ENCODE assay signal across 13 cellular contexts in the genomic region with DNA sequence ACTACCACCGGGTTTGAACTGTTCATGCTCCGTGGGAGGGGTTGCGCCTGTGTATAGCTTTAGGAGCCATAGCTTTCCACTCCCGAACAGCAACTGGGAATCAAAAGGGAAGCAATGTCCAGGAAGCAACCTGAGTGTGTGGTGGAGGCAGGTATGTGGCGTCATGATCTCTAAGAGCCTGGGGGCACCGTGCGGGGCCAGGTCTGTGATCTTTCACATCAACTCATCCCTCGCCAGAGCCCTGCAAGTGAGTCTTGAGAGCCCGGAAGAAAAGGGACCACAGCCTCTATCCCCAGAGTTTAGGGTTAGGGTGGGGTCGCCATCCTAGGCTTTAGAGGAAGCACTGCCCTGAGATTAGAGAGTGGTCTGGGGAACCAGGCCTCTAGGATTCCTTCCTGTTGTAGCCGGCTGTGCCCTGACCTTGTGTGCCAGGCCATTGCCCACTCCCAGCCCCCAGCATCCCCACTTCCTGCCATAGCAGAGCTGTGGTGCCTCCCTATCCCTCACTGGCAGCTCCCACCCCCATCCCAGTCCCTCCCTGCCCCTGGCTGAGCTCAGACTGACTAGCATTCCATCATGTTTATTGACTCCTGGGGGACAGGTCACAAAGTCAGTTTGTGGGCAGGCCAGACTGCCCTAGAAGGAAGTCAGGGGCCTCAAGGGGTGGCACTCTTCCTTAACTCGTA. TPM values are rescaled to one million over a fixed set of nuclear protein-coding genes. Genes with fewer than 3 reads are reported as not detected.
DNase-seq lines count a peak whose midpoint lies in the region; ATAC-seq and TF ChIP-seq lines count a peak whose summit lies in the region.
"Had no signal": no experiment of that assay in that cellular context is flagged by ENCODE, and none has a peak within 500 bp of the region (broad histone marks: within the 10 kb centered on the region; RNA-seq: fewer than 3 reads in every experiment).

No MANE protein-coding gene starts in this region.

- POLR2A ChIA-PET in activated CD4-positive, alpha-beta T cell treated with anti-CD3 and anti-CD28 coated beads for 36 hours (lab: Charles Lee): interaction anchor here (1.4 kb wide), 1 partner anchor 96 kb away, joined by 5 read pairs; no protein-coding TSS in a partner anchor
- POLR2A ChIA-PET in PC-9 (lab: Charles Lee; ENCODE audit: unreplicated experiment): interaction anchor here (0.5 to 0.7 kb wide), 2 partner anchors 28 to 90 kb away, joined by 3 to 5 read pairs; partner anchors contain the start of gene CIDEB

- no peaks in the 10 kb centered on the region for H3K9me3 Mint-ChIP-seq in activated CD4-positive, alpha-beta T cell treated with anti-CD3 and anti-CD28 coated beads, Interleukin-2, amount 10 ng/mL, durations not matched to agents 24 days and 14 days
- H3K9me3 Mint-ChIP-seq in activated CD4-positive, alpha-beta T cell treated with anti-CD3 and anti-CD28 coated beads for 36 hours (ENCODE audit: low read depth): no peaks in the 10 kb centered on the region
- H3K9me3 Mint-ChIP-seq: T-helper 1 cell treated with Interleukin-12 subunit alpha and Interleukin-12 subunit beta and Interleukin-4 antibody, amounts not matched to agents 30 μg/mL and 1 μg/mL, for 36 hours had no signal

- H3K4me3 Mint-ChIP-seq in activated CD4-positive, alpha-beta T cell treated with anti-CD3 and anti-CD28 coated beads, Interleukin-2, amount 10 ng/mL, durations not matched to agents 24 days and 14 days: peak overlapping the region; percentile 35
- H3K4me3 Mint-ChIP-seq in activated CD4-positive, alpha-beta T cell treated with anti-CD3 and anti-CD28 coated beads for 36 hours: no peak overlapping the region
- H3K4me3 Mint-ChIP-seq: T-helper 1 cell treated with Interleukin-12 subunit alpha and Interleukin-12 subunit beta and Interleukin-4 antibody, amounts not matched to agents 30 μg/mL and 1 μg/mL, for 36 hours had no signal

- no peak for DNase-seq in activated CD4-positive, alpha-beta T cell treated with anti-CD3 and anti-CD28 coated beads, Interleukin-2, amount 10 ng/mL, durations not matched to agents 24 days and 14 days
- no peak for DNase-seq in activated CD4-positive, alpha-beta T cell treated with anti-CD3 and anti-CD28 coated beads for 36 hours
- DNase-seq in NB4 (ENCODE audit: low read depth) (peak; percentile 49), sigmoid colon (no peak), PC-9 (no peak), MG63 (no peak)

- H3K27ac Mint-ChIP-seq in activated CD4-positive, alpha-beta T cell treated with anti-CD3 and anti-CD28 coated beads, Interleukin-2, amount 10 ng/mL, durations not matched to agents 24 days and 14 days: no peak overlapping the region
- no peak overlapping the region for H3K27ac Mint-ChIP-seq in activated CD4-positive, alpha-beta T cell treated with anti-CD3 and anti-CD28 coated beads for 36 hours
- H3K27ac Mint-ChIP-seq: T-helper 1 cell treated with Interleukin-12 subunit alpha and Interleukin-12 subunit beta and Interleukin-4 antibody, amounts not matched to agents 30 μg/mL and 1 μg/mL, for 36 hours had no signal

- H3K36me3 ChIP-seq in gastroesophageal sphincter (peaks cover 0 to 8% of the 10 kb centered on the region in 2 donors), sigmoid colon (no peaks in the 10 kb centered on the region), PC-9 (ENCODE audit: low read depth) (no peaks in the 10 kb centered on the region), MG63 (no peaks in the 10 kb centered on the region)
- H3K36me3 ChIP-seq: HAP-1, prostate gland had no signal

- H3K9me3 ChIP-seq in gastroesophageal sphincter: no peaks in the 10 kb centered on the region
- no peaks in the 10 kb centered on the region for H3K9me3 ChIP-seq in sigmoid colon
- no peaks in the 10 kb centered on the region for H3K9me3 ChIP-seq in PC-9 (ENCODE audit: insufficient read depth, low read depth)
- H3K9me3 ChIP-seq in MG63: no peaks in the 10 kb centered on the region
- H3K9me3 ChIP-seq: HAP-1, prostate gland had no signal

- peaks cover 46% of the 10 kb centered on the region for H3K4me1 Mint-ChIP-seq in activated CD4-positive, alpha-beta T cell treated with anti-CD3 and anti-CD28 coated beads, Interleukin-2, amount 10 ng/mL, durations not matched to agents 24 days and 14 days
- H3K4me1 Mint-ChIP-seq in activated CD4-positive, alpha-beta T cell treated with anti-CD3 and anti-CD28 coated beads for 36 hours: peaks cover 37% of the 10 kb centered on the region

- TF ChIP-seq CTCF in NB4 (IDR thresholded peaks at IDR 0.05; ENCODE audit: low read depth, low read length) (no peak), gastroesophageal sphincter (IDR thresholded peaks at IDR 0.05) (no peak), sigmoid colon (IDR thresholded peaks at IDR 0.05) (no peak), PC-9 (conservative IDR thresholded peaks at IDR 0.05) (no peak)

- H3K36me3 Mint-ChIP-seq in activated CD4-positive, alpha-beta T cell treated with anti-CD3 and anti-CD28 coated beads, Interleukin-2, amount 10 ng/mL, durations not matched to agents 24 days and 14 days (ENCODE audit: low read depth): peaks cover 30% of the 10 kb centered on the region
- H3K36me3 Mint-ChIP-seq in activated CD4-positive, alpha-beta T cell treated with anti-CD3 and anti-CD28 coated beads for 36 hours (ENCODE audit: low read depth): peaks cover 8% of the 10 kb centered on the region

- peaks cover 31% of the 10 kb centered on the region for H3K27me3 Mint-ChIP-seq in activated CD4-positive, alpha-beta T cell treated with anti-CD3 and anti-CD28 coated beads, Interleukin-2, amount 10 ng/mL, durations not matched to agents 24 days and 14 days
- peaks cover 19% of the 10 kb centered on the region for H3K27me3 Mint-ChIP-seq in activated CD4-positive, alpha-beta T cell treated with anti-CD3 and anti-CD28 coated beads for 36 hours

- CTCF ChIA-PET in activated CD4-positive, alpha-beta T cell treated with anti-CD3 and anti-CD28 coated beads for 36 hours (lab: Charles Lee): interaction anchor here (0.6 to 7.6 kb wide), 8 partner anchors 26 to 723 kb away, joined by 3 to 76 read pairs (median 5); partner anchors contain the start of genes CBLN3 and KHNYN
- CTCF ChIA-PET in PC-9 (lab: Charles Lee): no interaction called here

- no peaks in the 10 kb centered on the region for H3K79me2 ChIP-seq in PC-9 (ENCODE audit: low read depth)

- TF ChIP-seq EP300 in gastroesophageal sphincter (IDR thresholded peaks at IDR 0.05): no peak
- no peak for TF ChIP-seq EP300 in sigmoid colon (IDR thresholded peaks at IDR 0.05)

- no peak overlapping the region for H2AFZ ChIP-seq in PC-9

- H4K20me1 ChIP-seq in PC-9 (ENCODE audit: insufficient read depth): no peaks in the 10 kb centered on the region

- H3F3A ChIP-seq in PC-9 (ENCODE audit: insufficient read depth, low read depth): no peaks in the 10 kb centered on the region

- H3K27me3 ChIP-seq in gastroesophageal sphincter: peaks cover 91% of the 10 kb centered on the region
- peaks cover 8 to 71% (median 56%) of the 10 kb centered on the region in 3 donors for H3K27me3 ChIP-seq in sigmoid colon
- H3K27me3 ChIP-seq in PC-9 (ENCODE audit: insufficient read depth, low read depth): no peaks in the 10 kb centered on the region
- H3K27me3 ChIP-seq in MG63: no peaks in the 10 kb centered on the region

- intact Hi-C loops in activated CD4-positive, alpha-beta T cell treated with anti-CD3 and anti-CD28 coated beads, Interleukin-2, amount 10 ng/mL, durations not matched to agents 24 days and 14 days (cut with micrococcal nuclease): no loop called here
- intact Hi-C loops in activated CD4-positive, alpha-beta T cell treated with anti-CD3 and anti-CD28 coated beads for 36 hours (cut with DNase I, micrococcal nuclease): loop anchor here in 1 of 2 experiments (2.0 kb wide), 1 partner anchor 31 kb away; no protein-coding TSS in a partner anchor
- intact Hi-C loops in sigmoid colon (cut with DNase I) (loop anchor here (10.0 kb wide), 1 partner anchor 339 kb away; no protein-coding TSS in a partner anchor), PC-9 (cut with micrococcal nuclease; ENCODE audit: unreplicated experiment) (no loop called here)

- no peak for TF ChIP-seq POLR2A in NB4 (IDR thresholded peaks at IDR 0.05; ENCODE audit: extremely low read depth, insufficient read length)
- no peak for TF ChIP-seq POLR2A in gastroesophageal sphincter (IDR thresholded peaks at IDR 0.05)
- TF ChIP-seq POLR2A in sigmoid colon (IDR thresholded peaks at IDR 0.05): no peak

- H3K4me2 ChIP-seq in PC-9: no peak overlapping the region

- no peak overlapping the region for H3K4me3 ChIP-seq in NB4 (ENCODE audit: low read depth, low read length)
- H3K4me3 ChIP-seq in gastroesophageal sphincter: peak overlapping the region in 1 of 2 donors; percentile 53
- H3K4me3 ChIP-seq in sigmoid colon: peak overlapping the region in 1 of 4 donors; percentile 39
- no peak overlapping the region for H3K4me3 ChIP-seq in PC-9
- no peak overlapping the region for H3K4me3 ChIP-seq in MG63
- H3K4me3 ChIP-seq: HAP-1 had no signal

- no peaks in the 10 kb centered on the region for H3K9me2 ChIP-seq in PC-9 (ENCODE audit: insufficient read depth)

- H3K27ac ChIP-seq in gastroesophageal sphincter (peak overlapping the region in 3 of 4 donors; percentile 67 to 77 (median 70)), sigmoid colon (peak overlapping the region; percentile 14 to 70 (median 50)), PC-9 (no peak overlapping the region)

- no TSS peak for BruUV-seq in PC-9 (replicated peaks; lab: Mats Ljungman, UMichigan)

- 60 to 67% methylated on average over 1 to 4 of the region's 12 CpGs for WGBS in gastroesophageal sphincter (ENCODE audit: low coverage in 1 of 2), 2 donors
- WGBS in sigmoid colon, 2 donors: 80 to 86% methylated on average over 12 of the region's 12 CpGs

- H3K4me1 ChIP-seq in gastroesophageal sphincter (peaks cover 0 to 64% (median 21%) of the 10 kb centered on the region in 3 donors), sigmoid colon (peaks cover 0 to 40% (median 31%) of the 10 kb centered on the region in 4 donors), PC-9 (replicated peaks; ENCODE audit: insufficient read depth) (peaks cover 3% of the 10 kb centered on the region; the same call in 1 of the 2 replicates)

- no peak for ATAC-seq in activated CD4-positive, alpha-beta T cell treated with anti-CD3 and anti-CD28 coated beads for 36 hours
- ATAC-seq in gastroesophageal sphincter (no peak), HG03439 (IDR thresholded peaks at IDR 0.05; ENCODE audit: unreplicated experiment) (no peak)

RNA-seq across cellular contexts. Expression of gene ADCY4, which starts 0.7 kb away (rescaled TPM):
- 1.6 and 2.8 TPM in 2 replicates for total RNA-seq in activated CD4-positive, alpha-beta T cell treated with anti-CD3 and anti-CD28 coated beads, Interleukin-2, amount 10 ng/mL, durations not matched to agents 24 days and 14 days
- total RNA-seq in activated CD4-positive, alpha-beta T cell treated with anti-CD3 and anti-CD28 coated beads for 36 hours: 1 to 10 TPM; 1.4 to 1.8 TPM
- total RNA-seq in gastroesophageal sphincter (10 to 100 TPM; 13.3 to 40.5 (median 22.6) TPM), sigmoid colon (10 to 100 TPM in 3 of 4 donors, 1 to 10 TPM in 1; 8.1 to 36.0 (median 17.7) TPM), PC-9 (2021) (1.8 and 2.0 TPM in 2 replicates)
- polyA plus RNA-seq in sigmoid colon: 10 to 100 TPM in 1 of 3 donors, 1 to 10 TPM in 2; 1.4 to 16.5 (median 2.4) TPM
- total RNA-seq in MG63 (2014; rRNA removed; shearing (Covaris generic); ENCODE audit: low replicate concordance): not detected in 2 replicates
- total RNA-seq: A172, G401 had no signal

RNA-seq across cellular contexts. Expression of gene RIPK3, which starts 4.2 kb away (rescaled TPM):
- total RNA-seq in activated CD4-positive, alpha-beta T cell treated with anti-CD3 and anti-CD28 coated beads, Interleukin-2, amount 10 ng/mL, durations not matched to agents 24 days and 14 days: 12.0 and 13.9 TPM in 2 replicates
- 1 to 10 TPM; 8.9 to 9.4 TPM for total RNA-seq in activated CD4-positive, alpha-beta T cell treated with anti-CD3 and anti-CD28 coated beads for 36 hours
- total RNA-seq in gastroesophageal sphincter (1 to 10 TPM; 3.1 to 8.9 (median 3.9) TPM), sigmoid colon (10 to 100 TPM in 1 of 4 donors, 1 to 10 TPM in 3; 2.6 to 12.5 (median 3.7) TPM), PC-9 (2021) (4.0 and 6.4 TPM in 2 replicates)
- polyA plus RNA-seq in sigmoid colon: 10 to 100 TPM; 28.8 to 66.4 (median 43.5) TPM
- total RNA-seq in MG63 (2014; rRNA removed; shearing (Covaris generic); ENCODE audit: low replicate concordance): not detected in 2 replicates
- total RNA-seq: A172, G401 had no signal

RNA-seq across cellular contexts. Expression of gene LTB4R, which starts 24.3 kb away (rescaled TPM):
- total RNA-seq in activated CD4-positive, alpha-beta T cell treated with anti-CD3 and anti-CD28 coated beads, Interleukin-2, amount 10 ng/mL, durations not matched to agents 24 days and 14 days: 12.2 and 14.2 TPM in 2 replicates
- 10 to 100 TPM; 10.1 to 14.2 TPM for total RNA-seq in activated CD4-positive, alpha-beta T cell treated with anti-CD3 and anti-CD28 coated beads for 36 hours
- 1 to 10 TPM; 3.0 to 4.2 (median 3.4) TPM for total RNA-seq in gastroesophageal sphincter
- total RNA-seq in sigmoid colon: 1 to 10 TPM; 2.1 to 4.2 (median 2.9) TPM
- polyA plus RNA-seq in sigmoid colon: 1 to 10 TPM in 2 of 3 donors, under 1 TPM in 1; 0.60 to 9.8 (median 2.1) TPM
- total RNA-seq in PC-9 (2021): 10.3 and 16.4 TPM in 2 replicates
- 1.4 and 1.5 TPM in 2 replicates for total RNA-seq in MG63 (2014; rRNA removed; shearing (Covaris generic); ENCODE audit: low replicate concordance)

RNA-seq across cellular contexts. Expression of gene LTB4R2, which starts 25.7 kb away (rescaled TPM):
- 9.6 and 11.0 TPM in 2 replicates for total RNA-seq in activated CD4-positive, alpha-beta T cell treated with anti-CD3 and anti-CD28 coated beads, Interleukin-2, amount 10 ng/mL, durations not matched to agents 24 days and 14 days
- 1 to 10 TPM; 7.5 to 9.5 TPM for total RNA-seq in activated CD4-positive, alpha-beta T cell treated with anti-CD3 and anti-CD28 coated beads for 36 hours
- total RNA-seq in gastroesophageal sphincter: 1 to 10 TPM; 2.4 to 5.0 (median 3.4) TPM
- total RNA-seq in sigmoid colon: 1 to 10 TPM; 2.5 to 5.5 (median 4.3) TPM
- 1 to 10 TPM in 1 of 3 donors, under 1 TPM in 1, not detected in 1; under 0.01 to 3.9 TPM for polyA plus RNA-seq in sigmoid colon
- 15.0 and 26.1 TPM in 2 replicates for total RNA-seq in PC-9 (2021)
- total RNA-seq in MG63 (2014; rRNA removed; shearing (Covaris generic); ENCODE audit: low replicate concordance): 0.59 and 0.82 TPM in 2 replicates

RNA-seq across cellular contexts. Expression of gene CIDEB, which starts 27.8 kb away (rescaled TPM):
- total RNA-seq in activated CD4-positive, alpha-beta T cell treated with anti-CD3 and anti-CD28 coated beads, Interleukin-2, amount 10 ng/mL, durations not matched to agents 24 days and 14 days: 21.8 and 22.2 TPM in 2 replicates
- total RNA-seq in activated CD4-positive, alpha-beta T cell treated with anti-CD3 and anti-CD28 coated beads for 36 hours: 10 to 100 TPM; 11.1 to 14.0 TPM
- total RNA-seq in gastroesophageal sphincter (10 to 100 TPM in 2 of 4 donors, 1 to 10 TPM in 2; 4.9 to 12.5 (median 9.5) TPM), sigmoid colon (1 to 10 TPM; 4.7 to 9.5 (median 8.0) TPM), PC-9 (2021) (not detected in 2 replicates)
- polyA plus RNA-seq in sigmoid colon: 1 to 10 TPM; 7.2 to 8.6 (median 7.2) TPM
- not detected in 2 replicates for total RNA-seq in MG63 (2014; rRNA removed; shearing (Covaris generic); ENCODE audit: low replicate concordance)
- total RNA-seq: A172 had no signal
